1 cellular context compared by ENCODE assay signal in genomic region chr11:6794637-6795036, GRCh38.
TF ChIP-seq lines count a peak whose summit lies in the region.

No MANE protein-coding gene starts in this region.

TF ChIP-seq in HepG2, 621 proteins besides CTCF, POLR2A, EP300 and RAD21:
- TF ChIP-seq ATM (IDR thresholded peaks at IDR 0.05; ENCODE audit: borderline replicate concordance) (no peak), ZNF317 (CRISPR knock-in tag; IDR thresholded peaks at IDR 0.05) (peak; percentile 90), ZNF331 (CRISPR knock-in tag; IDR thresholded peaks at IDR 0.05) (0 out of 2 replicates have a peak, but pooled peaks have one; percentile 16), ZNF784 (CRISPR knock-in tag; IDR thresholded peaks at IDR 0.05; ENCODE audit: borderline replicate concordance) (no peak), YEATS2 (CRISPR knock-in tag; IDR thresholded peaks at IDR 0.05; ENCODE audit: borderline replicate concordance) (no peak), CEBPB (IDR thresholded peaks at IDR 0.05; ENCODE audit: borderline replicate concordance, low read depth, low read length) (peak; percentile 96), ZNF609 (CRISPR knock-in tag; IDR thresholded peaks at IDR 0.05; ENCODE audit: borderline replicate concordance) (no peak), SAP130 (CRISPR knock-in tag; IDR thresholded peaks at IDR 0.05; ENCODE audit: low read depth) (no peak), PREB (CRISPR knock-in tag; IDR thresholded peaks at IDR 0.05) (no peak), ZNF510 (CRISPR knock-in tag; IDR thresholded peaks at IDR 0.05; ENCODE audit: low read depth) (no peak), CEBPG (CRISPR knock-in tag; IDR thresholded peaks at IDR 0.05) (peak; percentile 82), ARID5B (CRISPR knock-in tag; IDR thresholded peaks at IDR 0.05) (no peak), ZNF841 (CRISPR knock-in tag; IDR thresholded peaks at IDR 0.05; ENCODE audit: borderline replicate concordance) (no peak), HNF4A (CRISPR knock-in tag; IDR thresholded peaks at IDR 0.05) (peak; percentile 83), NR2C2 (CRISPR knock-in tag; IDR thresholded peaks at IDR 0.05; ENCODE audit: borderline replicate concordance) (0 out of 2 replicates have a peak, but pooled peaks have one; percentile 57), SP2 (CRISPR knock-in tag; IDR thresholded peaks at IDR 0.05) (no peak), NR2F2 (IDR thresholded peaks at IDR 0.05; ENCODE audit: borderline replicate concordance, low read depth) (0 out of 2 replicates have a peak, but pooled peaks have one; percentile 17), ZNF704 (CRISPR knock-in tag; IDR thresholded peaks at IDR 0.05; ENCODE audit: borderline replicate concordance) (no peak), ZKSCAN5 (CRISPR knock-in tag; IDR thresholded peaks at IDR 0.05) (no peak), HNF4G (IDR thresholded peaks at IDR 0.05; ENCODE audit: borderline replicate concordance, low read depth, low read length) (peak; percentile 25; the same call in 1 of the 2 replicates), HNF4G (CRISPR knock-in tag; IDR thresholded peaks at IDR 0.05; ENCODE audit: borderline replicate concordance, low read depth) (no peak), ZNF160 (CRISPR knock-in tag; IDR thresholded peaks at IDR 0.05) (no peak), ZNF3 (CRISPR knock-in tag; IDR thresholded peaks at IDR 0.05) (no peak), NR2F6 (IDR thresholded peaks at IDR 0.05) (peak; percentile 37; the same call in 1 of the 2 replicates), NR2F6 (CRISPR knock-in tag; IDR thresholded peaks at IDR 0.05) (peak; percentile 52; the same call in 1 of the 2 replicates)
TF ChIP-seq in HepG2: peak in this region for 9.
